In genomic region chr2:126325202-126325601, GRCh38 we compare ENCODE assay signal across 32 cellular contexts.
"Had no signal": no experiment of that assay in that cellular context is flagged by ENCODE, and none has a peak within 500 bp of the region (broad histone marks: within the 10 kb centered on the region; RNA-seq: fewer than 3 reads in every experiment).

No MANE protein-coding gene starts in this region.

- H3K27me3 Mint-ChIP-seq: natural killer cell treated with Interleukin-12 subunit alpha and Interleukin-12 subunit beta and Interleukin-15 and Interleukin-18, amount 100 ng/mL, for 72 hours; stimulated activated memory B cell treated with anti-CD40 and anti-IgM and Interleukin-4, amounts not matched to agents 10 μg/mL and 1 μg/mL and 100 μg/mL, for 72 hours had no signal

- H3K27ac ChIP-seq: neutrophil, pancreas, psoas muscle, right lobe of liver, sigmoid colon, skin epidermis, spleen, suprapubic skin, testis, tibial nerve, upper lobe of left lung, vagina had no signal

- H3K9me3 ChIP-seq: neutrophil, pancreas, right lobe of liver, testis, vagina had no signal

- H3K4me1 ChIP-seq: pancreas, psoas muscle, right lobe of liver, sigmoid colon, spleen, suprapubic skin, testis, tibial nerve, upper lobe of left lung, vagina had no signal

- H3K9me3 Mint-ChIP-seq: natural killer cell treated with Interleukin-12 subunit alpha and Interleukin-12 subunit beta and Interleukin-15 and Interleukin-18, amount 100 ng/mL, for 72 hours; neural crest cell had no signal

- H3K4me1 Mint-ChIP-seq: naive thymus-derived CD8-positive, alpha-beta T cell; nephron progenitor cell; neural crest cell; stimulated activated memory B cell treated with anti-CD40 and anti-IgM and Interleukin-4, amounts not matched to agents 10 μg/mL and 1 μg/mL and 100 μg/mL, for 72 hours had no signal

- H3K4me3 Mint-ChIP-seq: naive thymus-derived CD8-positive, alpha-beta T cell; natural killer cell treated with Interleukin-12 subunit alpha and Interleukin-12 subunit beta and Interleukin-15 and Interleukin-18, amount 100 ng/mL, for 72 hours; nephron progenitor cell; neural crest cell; stimulated activated memory B cell treated with anti-CD40 and anti-IgM and Interleukin-4, amounts not matched to agents 10 μg/mL and 1 μg/mL and 100 μg/mL, for 72 hours; stimulated activated naive CD8-positive, alpha-beta T cell treated with anti-CD3 and anti-CD28 coated beads, Interleukin-15, amount 100 ng/mL, for 72 hours had no signal

- H3K4me3 ChIP-seq: pancreas, psoas muscle, right lobe of liver, sigmoid colon, skin epidermis, smooth muscle cell, spleen, suprapubic skin, testis, tibial nerve, upper lobe of left lung, vagina had no signal

- ATAC-seq: naive thymus-derived CD8-positive, alpha-beta T cell; natural killer cell treated with Interleukin-12 subunit alpha and Interleukin-12 subunit beta and Interleukin-15 and Interleukin-18, amount 100 ng/mL, for 72 hours; psoas muscle; right cardiac atrium; right lobe of liver; stimulated activated memory B cell treated with anti-CD40 and anti-IgM and Interleukin-4, amounts not matched to agents 10 μg/mL and 1 μg/mL and 100 μg/mL, for 72 hours; stimulated activated naive CD8-positive, alpha-beta T cell treated with anti-CD3 and anti-CD28 coated beads, Interleukin-15, amount 100 ng/mL, for 72 hours; stimulated activated naive CD8-positive, alpha-beta T cell treated with anti-CD3 and anti-CD28 coated beads, Interleukin-15, Interleukin-2, amounts not matched to agents 100 U/mL and 50 U/mL, for 24 hours had no signal

- H3K27me3 ChIP-seq: neutrophil, pancreas, right lobe of liver, sigmoid colon, spleen, suprapubic skin, testis, tibial nerve, upper lobe of left lung, vagina had no signal

- DNase-seq: naive thymus-derived CD8-positive, alpha-beta T cell; nephron progenitor cell; nucleus accumbens; posterior cingulate gyrus; psoas muscle; right cardiac atrium; right lobe of liver; sigmoid colon; spleen; stimulated activated CD4-positive, alpha-beta T cell treated with anti-CD3 and anti-CD28 coated beads, Interleukin-12 subunit alpha, Interleukin-12 subunit beta, amount 100 ng/mL, for 4 hours; stimulated activated CD4-positive, alpha-beta T cell treated with anti-CD3 and anti-CD28 coated beads, Interleukin-1b, Interleukin-23, amount 100 ng/mL, for 48 hours; stimulated activated CD4-positive, alpha-beta T cell treated with anti-CD3 and anti-CD28 coated beads, Interleukin-4, amount 100 ng/mL, for 1 hour; stimulated activated CD4-positive, alpha-beta T cell treated with anti-CD3 and anti-CD28 coated beads, Interleukin-4, amount 100 ng/mL, for 4 hours; stimulated activated CD8-positive, alpha-beta memory T cell treated with anti-CD3 and anti-CD28 coated beads, Interleukin-4, amount 100 ng/mL, for 48 hours; stimulated activated naive CD4-positive, alpha-beta T cell; stimulated activated naive CD8-positive, alpha-beta T cell treated with anti-CD3 and anti-CD28 coated beads, Interleukin-15, amount 100 ng/mL, for 72 hours; stimulated activated naive CD8-positive, alpha-beta T cell treated with anti-CD3 and anti-CD28 coated beads, Interleukin-15, Interleukin-2, amounts not matched to agents 100 U/mL and 50 U/mL, for 24 hours; substantia nigra; testis; trophoblast cell; upper lobe of left lung had no signal

- H3K36me3 ChIP-seq: neutrophil, pancreas, right lobe of liver, sigmoid colon, spleen, suprapubic skin, tibial nerve, upper lobe of left lung, vagina had no signal

- H3K27ac Mint-ChIP-seq: naive thymus-derived CD8-positive, alpha-beta T cell; natural killer cell treated with Interleukin-12 subunit alpha and Interleukin-12 subunit beta and Interleukin-15 and Interleukin-18, amount 100 ng/mL, for 72 hours; nephron progenitor cell; progenitor cell of endocrine pancreas; stimulated activated memory B cell treated with anti-CD40 and anti-IgM and Interleukin-4, amounts not matched to agents 10 μg/mL and 1 μg/mL and 100 μg/mL, for 72 hours; stimulated activated naive CD8-positive, alpha-beta T cell treated with anti-CD3 and anti-CD28 coated beads, Interleukin-15, amount 100 ng/mL, for 72 hours had no signal

- H3K36me3 Mint-ChIP-seq: natural killer cell treated with Interleukin-12 subunit alpha and Interleukin-12 subunit beta and Interleukin-15 and Interleukin-18, amount 100 ng/mL, for 72 hours; stimulated activated memory B cell treated with anti-CD40 and anti-IgM and Interleukin-4, amounts not matched to agents 10 μg/mL and 1 μg/mL and 100 μg/mL, for 72 hours had no signal
